In the genomic region with DNA sequence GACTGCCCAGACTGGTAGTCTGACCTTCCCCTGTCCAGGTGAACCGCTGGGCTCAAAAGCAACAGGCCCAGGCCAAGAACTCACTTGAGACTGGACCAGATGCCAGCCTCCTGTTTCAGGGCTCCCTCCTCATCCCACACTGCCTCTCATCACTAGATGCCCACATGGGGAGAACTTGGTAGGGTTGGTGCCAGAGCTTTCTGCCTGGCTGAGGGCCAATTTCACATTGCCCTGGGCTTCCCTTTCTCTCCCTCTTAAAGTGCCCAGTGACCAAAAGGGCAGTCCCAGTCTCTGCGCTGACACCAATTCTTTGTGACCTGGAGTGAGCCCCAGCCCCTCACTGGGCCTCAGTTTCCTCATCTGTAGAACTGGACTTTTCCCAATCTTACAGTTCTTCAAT, we compare ENCODE assay signal across 18 cellular contexts.
"Had no signal": no experiment of that assay in that cellular context is flagged by ENCODE, and none has a peak within 500 bp of the region (broad histone marks: within the 10 kb centered on the region; RNA-seq: fewer than 3 reads in every experiment).

No MANE protein-coding gene starts in this region.

- ATAC-seq: stimulated activated naive B cell treated with anti-CD40 and anti-IgM and Interleukin-4, amounts not matched to agents 10 μg/mL and 1 μg/mL and 100 μg/mL, for 72 hours had no signal

- H3K36me3 Mint-ChIP-seq: activated naive CD4-positive, alpha-beta T cell treated with anti-CD3 and anti-CD28 coated beads, Interleukin-2, amount 10 ng/mL, durations not matched to agents 7 days and 5 days had no signal

- DNase-seq: activated CD4-positive, alpha-beta T cell treated with anti-CD3 and anti-CD28 coated beads, Interleukin-2, amount 10 ng/mL, durations not matched to agents 24 days and 14 days; activated CD4-positive, CD25-positive, alpha-beta regulatory T cell; activated CD8-positive, alpha-beta T cell treated with anti-CD3 and anti-CD28 coated beads, Interleukin-2, amount 10 ng/mL, durations not matched to agents 7 days and 5 days; activated naive CD4-positive, alpha-beta T cell treated with anti-CD3 and anti-CD28 coated beads, Interleukin-2, amount 10 ng/mL, durations not matched to agents 7 days and 5 days; activated T-cell treated with anti-CD3 and anti-CD28 coated beads for 4 hours; esophagus squamous epithelium; kidney; pancreas; stimulated activated CD4-positive, alpha-beta T cell treated with anti-CD3 and anti-CD28 coated beads, Interleukin-15, amount 100 ng/mL, for 24 hours; stimulated activated CD4-positive, alpha-beta T cell treated with anti-CD3 and anti-CD28 coated beads, Interleukin-4, amount 100 ng/mL, for 1 hour; stimulated activated naive B cell treated with anti-CD40 and anti-IgM and Interleukin-4, amounts not matched to agents 10 μg/mL and 1 μg/mL and 100 μg/mL, for 72 hours; SW 1271 had no signal

- H3K9me3 Mint-ChIP-seq: activated CD4-positive, alpha-beta T cell treated with anti-CD3 and anti-CD28 coated beads, Interleukin-2, amount 10 ng/mL, durations not matched to agents 24 days and 14 days; activated naive CD4-positive, alpha-beta T cell treated with anti-CD3 and anti-CD28 coated beads, Interleukin-2, amount 10 ng/mL, durations not matched to agents 7 days and 5 days; activated T-helper 2 cell treated with anti-CD3 and anti-CD28 coated beads, Interferon-gamma antibody, Interleukin-2, Interleukin-4, amounts not matched to agents 10 μg/mL and 5 μg/mL and 100 μg/mL, durations not matched to agents 14 hours and 24 hours and 36 hours; mesothelial cell of epicardium; stimulated activated naive B cell treated with anti-CD40 and anti-IgM and Interleukin-4, amounts not matched to agents 10 μg/mL and 1 μg/mL and 100 μg/mL, for 72 hours had no signal

- H3K4me1 Mint-ChIP-seq: activated CD4-positive, alpha-beta T cell treated with anti-CD3 and anti-CD28 coated beads, Interleukin-2, amount 10 ng/mL, durations not matched to agents 24 days and 14 days; activated naive CD4-positive, alpha-beta T cell treated with anti-CD3 and anti-CD28 coated beads, Interleukin-2, amount 10 ng/mL, durations not matched to agents 7 days and 5 days; stimulated activated naive B cell treated with anti-CD40 and anti-IgM and Interleukin-4, amounts not matched to agents 10 μg/mL and 1 μg/mL and 100 μg/mL, for 72 hours had no signal

- H3K4me3 ChIP-seq: esophagus squamous epithelium, pancreas, tibial artery, vagina had no signal

- H3K4me1 ChIP-seq: pancreas had no signal

- H3K27ac Mint-ChIP-seq: activated CD4-positive, alpha-beta T cell treated with anti-CD3 and anti-CD28 coated beads, Interleukin-2, amount 10 ng/mL, durations not matched to agents 24 days and 14 days; activated CD8-positive, alpha-beta T cell treated with anti-CD3 and anti-CD28 coated beads, Interleukin-2, amount 10 ng/mL, durations not matched to agents 7 days and 5 days; activated naive CD4-positive, alpha-beta T cell treated with anti-CD3 and anti-CD28 coated beads, Interleukin-2, amount 10 ng/mL, durations not matched to agents 7 days and 5 days; activated T-helper 2 cell treated with anti-CD3 and anti-CD28 coated beads, Interferon-gamma antibody, Interleukin-2, Interleukin-4, amounts not matched to agents 10 μg/mL and 5 μg/mL and 100 μg/mL, durations not matched to agents 14 hours and 24 hours and 36 hours; mesothelial cell of epicardium; stimulated activated naive B cell treated with anti-CD40 and anti-IgM and Interleukin-4, amounts not matched to agents 10 μg/mL and 1 μg/mL and 100 μg/mL, for 72 hours had no signal

- FAIRE-seq: astrocyte, bronchial epithelial cell, kidney, pancreas had no signal

- H3K4me3 Mint-ChIP-seq: activated CD4-positive, alpha-beta T cell treated with anti-CD3 and anti-CD28 coated beads, Interleukin-2, amount 10 ng/mL, durations not matched to agents 24 days and 14 days; activated CD8-positive, alpha-beta T cell treated with anti-CD3 and anti-CD28 coated beads, Interleukin-2, amount 10 ng/mL, durations not matched to agents 7 days and 5 days; activated naive CD4-positive, alpha-beta T cell treated with anti-CD3 and anti-CD28 coated beads, Interleukin-2, amount 10 ng/mL, durations not matched to agents 7 days and 5 days; mesothelial cell of epicardium; stimulated activated naive B cell treated with anti-CD40 and anti-IgM and Interleukin-4, amounts not matched to agents 10 μg/mL and 1 μg/mL and 100 μg/mL, for 72 hours had no signal

- H3K27me3 Mint-ChIP-seq: activated CD4-positive, alpha-beta T cell treated with anti-CD3 and anti-CD28 coated beads, Interleukin-2, amount 10 ng/mL, durations not matched to agents 24 days and 14 days; activated naive CD4-positive, alpha-beta T cell treated with anti-CD3 and anti-CD28 coated beads, Interleukin-2, amount 10 ng/mL, durations not matched to agents 7 days and 5 days; stimulated activated naive B cell treated with anti-CD40 and anti-IgM and Interleukin-4, amounts not matched to agents 10 μg/mL and 1 μg/mL and 100 μg/mL, for 72 hours had no signal

- H3K9me3 ChIP-seq: esophagus squamous epithelium, pancreas, tibial artery, vagina had no signal

- H3K36me3 ChIP-seq: vagina had no signal

- H3K27ac ChIP-seq: esophagus squamous epithelium, pancreas, tibial artery, vagina had no signal

- H3K27me3 ChIP-seq: pancreas, tibial artery, vagina had no signal
